Comparison of ENCODE assay signal across 11 cellular contexts in genomic region chr2:1518891-1519530, GRCh38.
DNase-seq lines count a peak whose midpoint lies in the region; ATAC-seq and TF ChIP-seq lines count a peak whose summit lies in the region.
"Had no signal": no experiment of that assay in that cellular context is flagged by ENCODE, and none has a peak within 500 bp of the region (broad histone marks: within the 10 kb centered on the region; RNA-seq: fewer than 3 reads in every experiment).

No MANE protein-coding gene starts in this region.

- TF ChIP-seq CTCF in activated CD8-positive, alpha-beta T cell treated with anti-CD3 and anti-CD28 coated beads for 36 hours (IDR thresholded peaks at IDR 0.05): no peak
- no peak for TF ChIP-seq CTCF in left ventricle myocardium inferior (IDR thresholded peaks at IDR 0.05; ENCODE audit: borderline replicate concordance)
- no peak for TF ChIP-seq CTCF in WERI-Rb-1 (IDR thresholded peaks at IDR 0.05; ENCODE audit: low read depth, low read length)

- H3K4me3 Mint-ChIP-seq in CD4-positive, alpha-beta memory T cell: peak overlapping the region in 5 of 8 donors; percentile 11 to 71 (median 56)
- H3K4me3 Mint-ChIP-seq in activated CD8-positive, alpha-beta T cell treated with anti-CD3 and anti-CD28 coated beads for 36 hours: no peak overlapping the region

- CTCF ChIA-PET in CD4-positive, alpha-beta memory T cell (lab: Charles Lee; ENCODE audit: partially characterized antibody): interaction anchor here (1.2 to 1.4 kb wide), 2 partner anchors 26 to 33 kb away, joined by 3 to 4 read pairs; no protein-coding TSS in a partner anchor
- CTCF ChIA-PET in activated CD8-positive, alpha-beta T cell treated with anti-CD3 and anti-CD28 coated beads for 36 hours (lab: Charles Lee): interaction anchor here (0.8 to 2.3 kb wide), 2 partner anchors 32 to 540 kb away, joined by 3 to 16 read pairs; no protein-coding TSS in a partner anchor

- H3K27me3 Mint-ChIP-seq in CD4-positive, alpha-beta memory T cell: no peaks in the 10 kb centered on the region
- H3K27me3 Mint-ChIP-seq in activated CD8-positive, alpha-beta T cell treated with anti-CD3 and anti-CD28 coated beads for 36 hours: no peaks in the 10 kb centered on the region

- H3K4me3 ChIP-seq in CD4-positive, alpha-beta memory T cell (ENCODE audit: low read length in 2 of 2): no peak overlapping the region
- no peak overlapping the region for H3K4me3 ChIP-seq in left ventricle myocardium inferior
- H3K4me3 ChIP-seq in WERI-Rb-1 (ENCODE audit: low read depth, low read length): no peak overlapping the region
- H3K4me3 ChIP-seq: colonic mucosa had no signal

- H3K27ac Mint-ChIP-seq in CD4-positive, alpha-beta memory T cell: peak overlapping the region; percentile 86 to 97 (median 94)
- peak overlapping the region; percentile 54 for H3K27ac Mint-ChIP-seq in activated CD8-positive, alpha-beta T cell treated with anti-CD3 and anti-CD28 coated beads for 36 hours

- intact Hi-C loops in CD4-positive, alpha-beta memory T cell (cut with micrococcal nuclease): loop anchor here (1.0 kb wide), 1 partner anchor 665 kb away; no protein-coding TSS in a partner anchor
- intact Hi-C loops in activated CD8-positive, alpha-beta T cell treated with anti-CD3 and anti-CD28 coated beads for 36 hours (cut with micrococcal nuclease): no loop called here
- intact Hi-C loops in left ventricle myocardium inferior (cut with micrococcal nuclease): no loop called here

- H3K4me1 Mint-ChIP-seq in CD4-positive, alpha-beta memory T cell: peaks cover 20 to 40% (median 24%) of the 10 kb centered on the region in 4 donors
- H3K4me1 Mint-ChIP-seq in activated CD8-positive, alpha-beta T cell treated with anti-CD3 and anti-CD28 coated beads for 36 hours (ENCODE audit: low read depth): peaks cover 19% of the 10 kb centered on the region

- ATAC-seq in activated CD8-positive, alpha-beta T cell treated with anti-CD3 and anti-CD28 coated beads for 36 hours: no peak

- peaks cover 34% of the 10 kb centered on the region for H3K4me1 ChIP-seq in CD4-positive, alpha-beta memory T cell (ENCODE audit: insufficient read depth, low read length)
- peaks cover 11% of the 10 kb centered on the region for H3K4me1 ChIP-seq in left ventricle myocardium inferior
- H3K4me1 ChIP-seq: colonic mucosa had no signal

- H3K9me3 ChIP-seq in CD4-positive, alpha-beta memory T cell (ENCODE audit: control insufficient read depth in 1 of 2, low read length in 2 of 2): no peaks in the 10 kb centered on the region
- H3K9me3 ChIP-seq in left ventricle myocardium inferior (replicated peaks) (no peaks in the 10 kb centered on the region), WERI-Rb-1 (ENCODE audit: severe bottlenecking) (no peaks in the 10 kb centered on the region)
- H3K9me3 ChIP-seq: colonic mucosa had no signal

- no peaks in the 10 kb centered on the region for H3K36me3 ChIP-seq in CD4-positive, alpha-beta memory T cell (ENCODE audit: insufficient read depth, low read length)
- H3K36me3 ChIP-seq in left ventricle myocardium inferior (no peaks in the 10 kb centered on the region), WERI-Rb-1 (no peaks in the 10 kb centered on the region)
- H3K36me3 ChIP-seq: colonic mucosa had no signal

- H3K27ac ChIP-seq in CD4-positive, alpha-beta memory T cell (ENCODE audit: low read depth, low read length): peak overlapping the region; percentile 42
- peak overlapping the region; percentile 59 for H3K27ac ChIP-seq in left ventricle myocardium inferior (replicated peaks)
- no peak overlapping the region for H3K27ac ChIP-seq in WERI-Rb-1
- H3K27ac ChIP-seq: colonic mucosa, KMS-11 had no signal

- H3K9me3 Mint-ChIP-seq in CD4-positive, alpha-beta memory T cell: peaks cover 0 to 2% (median 0%) of the 10 kb centered on the region in 8 donors
- H3K9me3 Mint-ChIP-seq in activated CD8-positive, alpha-beta T cell treated with anti-CD3 and anti-CD28 coated beads for 36 hours: no peaks in the 10 kb centered on the region

- no peaks in the 10 kb centered on the region for H3K36me3 Mint-ChIP-seq in CD4-positive, alpha-beta memory T cell
- no peaks in the 10 kb centered on the region for H3K36me3 Mint-ChIP-seq in activated CD8-positive, alpha-beta T cell treated with anti-CD3 and anti-CD28 coated beads for 36 hours (ENCODE audit: low read depth)

- POLR2A ChIA-PET in CD4-positive, alpha-beta memory T cell (lab: Charles Lee; ENCODE audit: partially characterized antibody): no interaction called here
- POLR2A ChIA-PET in activated CD8-positive, alpha-beta T cell treated with anti-CD3 and anti-CD28 coated beads for 36 hours (lab: Charles Lee): no interaction called here

- peak in 1 of 5 donors; percentile 9 for DNase-seq in CD4-positive, alpha-beta memory T cell
- peak; percentile 27 for DNase-seq in H4 (ENCODE audit: low spot score)
- no peak for DNase-seq in activated CD8-positive, alpha-beta T cell treated with anti-CD3 and anti-CD28 coated beads for 36 hours
- peak; percentile 51 for DNase-seq in left ventricle myocardium inferior
- no peak for DNase-seq in DMS53 treated with DMSO at 0.1 percent for 48 hours (lab: John Stamatoyannopoulos, UW; ENCODE audit: unreplicated experiment)
- no peak for DNase-seq in WERI-Rb-1
- DNase-seq in stimulated activated CD4-positive, alpha-beta T cell treated with anti-CD3 and anti-CD28 coated beads, Interleukin-4, amount 100 ng/mL, for 24 hours: no peak
- DNase-seq in NCI-H1105 treated with DMSO at 0.1 percent for 48 hours (lab: John Stamatoyannopoulos, UW): no peak
- DNase-seq: colonic mucosa, NCI-H2107 had no signal

- H3K27me3 ChIP-seq in CD4-positive, alpha-beta memory T cell (ENCODE audit: insufficient read depth, low read length): no peaks in the 10 kb centered on the region
- H3K27me3 ChIP-seq in left ventricle myocardium inferior (ENCODE audit: low read depth): peaks cover 11% of the 10 kb centered on the region
- no peaks in the 10 kb centered on the region for H3K27me3 ChIP-seq in WERI-Rb-1 (ENCODE audit: insufficient read depth, low read depth, severe bottlenecking)
- H3K27me3 ChIP-seq: colonic mucosa had no signal

Comparison
In these comparisons a context has a peak if more than half of its experiments do, and no peak if none do; other contexts are left out.
1. DNase-seq: peak in H4 (single experiment) and left ventricle myocardium inferior (single experiment); none in activated CD8-positive, alpha-beta T cell treated with anti-CD3 and anti-CD28 coated beads for 36 hours (single experiment), DMS53 treated with DMSO at 0.1 percent for 48 hours (single experiment), WERI-Rb-1 (single experiment), stimulated activated CD4-positive, alpha-beta T cell treated with anti-CD3 and anti-CD28 coated beads, Interleukin-4, amount 100 ng/mL, for 24 hours (single experiment) and NCI-H1105 treated with DMSO at 0.1 percent for 48 hours (single experiment).